ENCODE assay signal across 2 cellular contexts in the genomic region with DNA sequence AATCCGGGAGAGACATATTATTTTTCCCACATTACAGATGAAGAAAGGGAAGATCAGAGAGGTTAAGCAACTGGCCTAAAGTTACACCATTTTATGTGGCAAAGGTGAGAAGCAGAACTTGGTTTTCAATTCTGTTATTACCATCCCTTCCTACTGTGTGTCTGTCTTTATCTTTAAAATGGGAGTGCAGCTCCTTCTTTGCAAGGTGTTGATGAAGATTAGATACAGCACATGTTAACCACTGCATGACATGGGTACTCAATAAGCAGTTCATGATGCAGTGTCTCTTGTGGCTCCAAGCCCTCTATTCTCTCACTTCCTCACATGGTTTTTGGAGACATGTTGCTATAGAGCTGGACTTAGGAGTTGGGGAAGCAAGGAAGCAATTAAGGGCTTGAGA.
TF ChIP-seq lines count a peak whose summit lies in the region.

No MANE protein-coding gene starts in this region.

TF ChIP-seq in HepG2, 621 proteins besides CTCF, POLR2A, EP300 and RAD21:
- TF ChIP-seq MTF1 (CRISPR knock-in tag; IDR thresholded peaks at IDR 0.05) (no peak), CHCHD3 (CRISPR knock-in tag; IDR thresholded peaks at IDR 0.05) (no peak), ZMYM2 (CRISPR knock-in tag; IDR thresholded peaks at IDR 0.05) (no peak), BHLHE40 (IDR thresholded peaks at IDR 0.05; ENCODE audit: low read length) (no peak), ZMYM3 (CRISPR knock-in tag; IDR thresholded peaks at IDR 0.05) (no peak)
- TF ChIP-seq, protein P1, sequence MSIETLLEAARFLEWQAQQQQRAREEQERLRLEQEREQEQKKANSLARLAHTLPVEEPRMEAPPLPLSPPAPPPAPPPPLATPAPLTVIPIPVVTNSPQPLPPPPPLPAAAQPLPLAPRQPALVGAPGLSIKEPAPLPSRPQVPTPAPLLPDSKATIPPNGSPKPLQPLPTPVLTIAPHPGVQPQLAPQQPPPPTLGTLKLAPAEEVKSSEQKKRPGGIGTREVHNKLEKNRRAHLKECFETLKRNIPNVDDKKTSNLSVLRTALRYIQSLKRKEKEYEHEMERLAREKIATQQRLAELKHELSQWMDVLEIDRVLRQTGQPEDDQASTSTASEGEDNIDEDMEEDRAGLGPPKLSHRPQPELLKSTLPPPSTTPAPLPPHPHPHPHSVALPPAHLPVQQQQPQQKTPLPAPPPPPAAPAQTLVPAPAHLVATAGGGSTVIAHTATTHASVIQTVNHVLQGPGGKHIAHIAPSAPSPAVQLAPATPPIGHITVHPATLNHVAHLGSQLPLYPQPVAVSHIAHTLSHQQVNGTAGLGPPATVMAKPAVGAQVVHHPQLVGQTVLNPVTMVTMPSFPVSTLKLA (IDR thresholded peaks at IDR 0.05): 0 out of 2 replicates have a peak, but pooled peaks have one; percentile 14
- TF ChIP-seq, protein P2, sequence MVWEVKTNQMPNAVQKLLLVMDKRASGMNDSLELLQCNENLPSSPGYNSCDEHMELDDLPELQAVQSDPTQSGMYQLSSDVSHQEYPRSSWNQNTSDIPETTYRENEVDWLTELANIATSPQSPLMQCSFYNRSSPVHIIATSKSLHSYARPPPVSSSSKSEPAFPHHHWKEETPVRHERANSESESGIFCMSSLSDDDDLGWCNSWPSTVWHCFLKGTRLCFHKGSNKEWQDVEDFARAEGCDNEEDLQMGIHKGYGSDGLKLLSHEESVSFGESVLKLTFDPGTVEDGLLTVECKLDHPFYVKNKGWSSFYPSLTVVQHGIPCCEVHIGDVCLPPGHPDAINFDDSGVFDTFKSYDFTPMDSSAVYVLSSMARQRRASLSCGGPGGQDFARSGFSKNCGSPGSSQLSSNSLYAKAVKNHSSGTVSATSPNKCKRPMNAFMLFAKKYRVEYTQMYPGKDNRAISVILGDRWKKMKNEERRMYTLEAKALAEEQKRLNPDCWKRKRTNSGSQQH (CRISPR knock-in tag; IDR thresholded peaks at IDR 0.05; ENCODE audit: low read depth): no peak
- TF ChIP-seq, protein P3, sequence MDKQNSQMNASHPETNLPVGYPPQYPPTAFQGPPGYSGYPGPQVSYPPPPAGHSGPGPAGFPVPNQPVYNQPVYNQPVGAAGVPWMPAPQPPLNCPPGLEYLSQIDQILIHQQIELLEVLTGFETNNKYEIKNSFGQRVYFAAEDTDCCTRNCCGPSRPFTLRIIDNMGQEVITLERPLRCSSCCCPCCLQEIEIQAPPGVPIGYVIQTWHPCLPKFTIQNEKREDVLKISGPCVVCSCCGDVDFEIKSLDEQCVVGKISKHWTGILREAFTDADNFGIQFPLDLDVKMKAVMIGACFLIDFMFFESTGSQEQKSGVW (CRISPR knock-in tag; IDR thresholded peaks at IDR 0.05; ENCODE audit: borderline replicate concordance): no peak

TF ChIP-seq in K562, 482 proteins besides CTCF, POLR2A, EP300 and RAD21 (continues in another document):
- TF ChIP-seq, protein P4, sequence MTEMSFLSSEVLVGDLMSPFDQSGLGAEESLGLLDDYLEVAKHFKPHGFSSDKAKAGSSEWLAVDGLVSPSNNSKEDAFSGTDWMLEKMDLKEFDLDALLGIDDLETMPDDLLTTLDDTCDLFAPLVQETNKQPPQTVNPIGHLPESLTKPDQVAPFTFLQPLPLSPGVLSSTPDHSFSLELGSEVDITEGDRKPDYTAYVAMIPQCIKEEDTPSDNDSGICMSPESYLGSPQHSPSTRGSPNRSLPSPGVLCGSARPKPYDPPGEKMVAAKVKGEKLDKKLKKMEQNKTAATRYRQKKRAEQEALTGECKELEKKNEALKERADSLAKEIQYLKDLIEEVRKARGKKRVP (CRISPR knock-in tag; IDR thresholded peaks at IDR 0.05): no peak
- TF ChIP-seq ESRRB (CRISPR knock-in tag; IDR thresholded peaks at IDR 0.05; ENCODE audit: borderline replicate concordance): no peak
- TF ChIP-seq, protein P5, sequence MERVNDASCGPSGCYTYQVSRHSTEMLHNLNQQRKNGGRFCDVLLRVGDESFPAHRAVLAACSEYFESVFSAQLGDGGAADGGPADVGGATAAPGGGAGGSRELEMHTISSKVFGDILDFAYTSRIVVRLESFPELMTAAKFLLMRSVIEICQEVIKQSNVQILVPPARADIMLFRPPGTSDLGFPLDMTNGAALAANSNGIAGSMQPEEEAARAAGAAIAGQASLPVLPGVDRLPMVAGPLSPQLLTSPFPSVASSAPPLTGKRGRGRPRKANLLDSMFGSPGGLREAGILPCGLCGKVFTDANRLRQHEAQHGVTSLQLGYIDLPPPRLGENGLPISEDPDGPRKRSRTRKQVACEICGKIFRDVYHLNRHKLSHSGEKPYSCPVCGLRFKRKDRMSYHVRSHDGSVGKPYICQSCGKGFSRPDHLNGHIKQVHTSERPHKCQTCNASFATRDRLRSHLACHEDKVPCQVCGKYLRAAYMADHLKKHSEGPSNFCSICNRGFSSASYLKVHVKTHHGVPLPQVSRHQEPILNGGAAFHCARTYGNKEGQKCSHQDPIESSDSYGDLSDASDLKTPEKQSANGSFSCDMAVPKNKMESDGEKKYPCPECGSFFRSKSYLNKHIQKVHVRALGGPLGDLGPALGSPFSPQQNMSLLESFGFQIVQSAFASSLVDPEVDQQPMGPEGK (CRISPR knock-in tag; IDR thresholded peaks at IDR 0.05; ENCODE audit: borderline replicate concordance): no peak
- TF ChIP-seq ZFPM2 (CRISPR knock-in tag; IDR thresholded peaks at IDR 0.05): no peak
- TF ChIP-seq NONO (IDR thresholded peaks at IDR 0.05; ENCODE audit: low read depth in 2 of 2, low read length in 1 of 2): no peak
- TF ChIP-seq RNF2 (IDR thresholded peaks at IDR 0.05): no peak
- no peak for TF ChIP-seq BCL6 (CRISPR knock-in tag; IDR thresholded peaks at IDR 0.05)
- TF ChIP-seq ZBTB17 (CRISPR knock-in tag; IDR thresholded peaks at IDR 0.05): no peak
- TF ChIP-seq PTRF (tag; IDR thresholded peaks at IDR 0.05): no peak
- no peak for TF ChIP-seq ZFP36 (IDR thresholded peaks at IDR 0.05; ENCODE audit: low read depth, low read length, partially characterized antibody)
- TF ChIP-seq ZNF311 (CRISPR knock-in tag; IDR thresholded peaks at IDR 0.05): no peak
- TF ChIP-seq SREBF2 (CRISPR knock-in tag; IDR thresholded peaks at IDR 0.05): no peak
- TF ChIP-seq, protein P6, sequence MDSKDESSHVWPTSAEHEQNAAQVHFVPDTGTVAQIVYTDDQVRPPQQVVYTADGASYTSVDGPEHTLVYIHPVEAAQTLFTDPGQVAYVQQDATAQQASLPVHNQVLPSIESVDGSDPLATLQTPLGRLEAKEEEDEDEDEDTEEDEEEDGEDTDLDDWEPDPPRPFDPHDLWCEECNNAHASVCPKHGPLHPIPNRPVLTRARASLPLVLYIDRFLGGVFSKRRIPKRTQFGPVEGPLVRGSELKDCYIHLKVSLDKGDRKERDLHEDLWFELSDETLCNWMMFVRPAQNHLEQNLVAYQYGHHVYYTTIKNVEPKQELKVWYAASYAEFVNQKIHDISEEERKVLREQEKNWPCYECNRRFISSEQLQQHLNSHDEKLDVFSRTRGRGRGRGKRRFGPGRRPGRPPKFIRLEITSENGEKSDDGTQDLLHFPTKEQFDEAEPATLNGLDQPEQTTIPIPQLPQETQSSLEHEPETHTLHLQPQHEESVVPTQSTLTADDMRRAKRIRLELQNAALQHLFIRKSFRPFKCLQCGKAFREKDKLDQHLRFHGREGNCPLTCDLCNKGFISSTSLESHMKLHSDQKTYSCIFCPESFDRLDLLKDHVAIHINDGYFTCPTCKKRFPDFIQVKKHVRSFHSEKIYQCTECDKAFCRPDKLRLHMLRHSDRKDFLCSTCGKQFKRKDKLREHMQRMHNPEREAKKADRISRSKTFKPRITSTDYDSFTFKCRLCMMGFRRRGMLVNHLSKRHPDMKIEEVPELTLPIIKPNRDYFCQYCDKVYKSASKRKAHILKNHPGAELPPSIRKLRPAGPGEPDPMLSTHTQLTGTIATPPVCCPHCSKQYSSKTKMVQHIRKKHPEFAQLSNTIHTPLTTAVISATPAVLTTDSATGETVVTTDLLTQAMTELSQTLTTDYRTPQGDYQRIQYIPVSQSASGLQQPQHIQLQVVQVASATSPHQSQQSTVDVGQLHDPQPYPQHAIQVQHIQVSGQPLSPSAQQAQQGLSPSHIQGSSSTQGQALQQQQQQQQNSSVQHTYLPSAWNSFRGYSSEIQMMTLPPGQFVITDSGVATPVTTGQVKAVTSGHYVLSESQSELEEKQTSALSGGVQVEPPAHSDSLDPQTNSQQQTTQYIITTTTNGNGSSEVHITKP (IDR thresholded peaks at IDR 0.05; ENCODE audit: partially characterized antibody): no peak
- no peak for TF ChIP-seq SMAD3 (CRISPR knock-in tag; conservative IDR thresholded peaks at IDR 0.05)
- no peak for TF ChIP-seq HMG20B (CRISPR knock-in tag; IDR thresholded peaks at IDR 0.05)
- no peak for TF ChIP-seq ZBED1 (IDR thresholded peaks at IDR 0.05)
- TF ChIP-seq TCF3 (CRISPR knock-in tag; IDR thresholded peaks at IDR 0.05): peak; percentile 36; the same call in 1 of the 2 replicates
- no peak for TF ChIP-seq CHD2 (IDR thresholded peaks at IDR 0.05; ENCODE audit: low read depth, low read length)
- TF ChIP-seq ZNF408 (CRISPR knock-in tag; IDR thresholded peaks at IDR 0.05; ENCODE audit: low read depth): no peak
- TF ChIP-seq, protein P2 (CRISPR knock-in tag; IDR thresholded peaks at IDR 0.05): no peak
- TF ChIP-seq TAL1 (IDR thresholded peaks at IDR 0.05): peak; percentile 65
- TF ChIP-seq, protein P7, sequence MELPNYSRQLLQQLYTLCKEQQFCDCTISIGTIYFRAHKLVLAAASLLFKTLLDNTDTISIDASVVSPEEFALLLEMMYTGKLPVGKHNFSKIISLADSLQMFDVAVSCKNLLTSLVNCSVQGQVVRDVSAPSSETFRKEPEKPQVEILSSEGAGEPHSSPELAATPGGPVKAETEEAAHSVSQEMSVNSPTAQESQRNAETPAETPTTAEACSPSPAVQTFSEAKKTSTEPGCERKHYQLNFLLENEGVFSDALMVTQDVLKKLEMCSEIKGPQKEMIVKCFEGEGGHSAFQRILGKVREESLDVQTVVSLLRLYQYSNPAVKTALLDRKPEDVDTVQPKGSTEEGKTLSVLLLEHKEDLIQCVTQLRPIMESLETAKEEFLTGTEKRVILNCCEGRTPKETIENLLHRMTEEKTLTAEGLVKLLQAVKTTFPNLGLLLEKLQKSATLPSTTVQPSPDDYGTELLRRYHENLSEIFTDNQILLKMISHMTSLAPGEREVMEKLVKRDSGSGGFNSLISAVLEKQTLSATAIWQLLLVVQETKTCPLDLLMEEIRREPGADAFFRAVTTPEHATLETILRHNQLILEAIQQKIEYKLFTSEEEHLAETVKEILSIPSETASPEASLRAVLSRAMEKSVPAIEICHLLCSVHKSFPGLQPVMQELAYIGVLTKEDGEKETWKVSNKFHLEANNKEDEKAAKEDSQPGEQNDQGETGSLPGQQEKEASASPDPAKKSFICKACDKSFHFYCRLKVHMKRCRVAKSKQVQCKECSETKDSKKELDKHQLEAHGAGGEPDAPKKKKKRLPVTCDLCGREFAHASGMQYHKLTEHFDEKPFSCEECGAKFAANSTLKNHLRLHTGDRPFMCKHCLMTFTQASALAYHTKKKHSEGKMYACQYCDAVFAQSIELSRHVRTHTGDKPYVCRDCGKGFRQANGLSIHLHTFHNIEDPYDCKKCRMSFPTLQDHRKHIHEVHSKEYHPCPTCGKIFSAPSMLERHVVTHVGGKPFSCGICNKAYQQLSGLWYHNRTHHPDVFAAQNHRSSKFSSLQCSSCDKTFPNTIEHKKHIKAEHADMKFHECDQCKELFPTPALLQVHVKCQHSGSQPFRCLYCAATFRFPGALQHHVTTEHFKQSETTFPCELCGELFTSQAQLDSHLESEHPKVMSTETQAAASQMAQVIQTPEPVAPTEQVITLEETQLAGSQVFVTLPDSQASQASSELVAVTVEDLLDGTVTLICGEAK (IDR thresholded peaks at IDR 0.05): no peak
- TF ChIP-seq, protein P7 (CRISPR knock-in tag; IDR thresholded peaks at IDR 0.05): no peak
- TF ChIP-seq ZNF3 (CRISPR knock-in tag; IDR thresholded peaks at IDR 0.05): no peak
- no peak for TF ChIP-seq SP2 (IDR thresholded peaks at IDR 0.05; ENCODE audit: extremely low read depth, low read depth, low read length, poor library complexity, severe bottlenecking)
- no peak for TF ChIP-seq ZNF184 (CRISPR knock-in tag; IDR thresholded peaks at IDR 0.05)
